ENCODE assay signal across 24 cellular contexts in genomic region chr6:24589334-24589733, GRCh38. TPM values are rescaled to one million over a fixed set of nuclear protein-coding genes. Genes with fewer than 3 reads are reported as not detected.
A peak's percentile ranks its signal among the peaks of the same experiment; 100 is the strongest.
DNase-seq lines count a peak whose midpoint lies in the region; ATAC-seq, FAIRE-seq and TF ChIP-seq lines count a peak whose summit lies in the region.
"Had no signal": no experiment of that assay in that cellular context is flagged by ENCODE, and none has a peak within 500 bp of the region (broad histone marks: within the 10 kb centered on the region; RNA-seq: fewer than 3 reads in every experiment).

No MANE protein-coding gene starts in this region.

- H3K4me2 ChIP-seq in HepG2 (ENCODE audit: low read depth, low read length) (no peak overlapping the region), astrocyte (ENCODE audit: low read length) (no peak overlapping the region), mesendoderm (ENCODE audit: low read length) (no peak overlapping the region)
- H3K4me2 ChIP-seq: A549; BLaER1 treated with 17β-estradiol and CSF1 and Interleukin-3, amounts not matched to agents 10 nM and 100 nM had no signal

- H4K5ac ChIP-seq in mesendoderm (ENCODE audit: low read length) = no peak overlapping the region

- no peak overlapping the region for H3K4ac ChIP-seq in mesendoderm (ENCODE audit: low read depth, low read length)

- no peak for DNase-seq in HepG2 (ENCODE audit: low spot score)
- DNase-seq in right lobe of liver = no peak
- DNase-seq in astrocyte (ENCODE audit: low read depth) = no peak
- DNase-seq in mesendoderm = peak; percentile 22
- DNase-seq in immature natural killer cell = no peak
- no peak for DNase-seq in Calu3
- DNase-seq: 8988T; ACHN; AML-193; BE2C; CD4-positive, alpha-beta T cell; CD8-positive, alpha-beta memory T cell; DMS53; DMS79 treated with DMSO at 0.1 percent for 48 hours; GF-D8; GOT3; H7; HCEC 1CT had no signal

- H3K4me1 Mint-ChIP-seq in astrocyte (ENCODE audit: low read depth, unreplicated experiment) (peaks cover 2% of the 10 kb centered on the region), immature natural killer cell (no peaks in the 10 kb centered on the region), Calu3 (ENCODE audit: low read depth, unreplicated experiment) (peaks cover 13% of the 10 kb centered on the region)
- H3K4me1 Mint-ChIP-seq: CD14-positive monocyte; CD8-positive, alpha-beta memory T cell had no signal

- H3K27me3 Mint-ChIP-seq in astrocyte (ENCODE audit: low read depth, unreplicated experiment) = no peaks in the 10 kb centered on the region
- peaks cover 2 to 9% (median 6%) of the 10 kb centered on the region in 3 donors for H3K27me3 Mint-ChIP-seq in immature natural killer cell (ENCODE audit: low read depth in 3 of 3)
- no peaks in the 10 kb centered on the region for H3K27me3 Mint-ChIP-seq in Calu3 (ENCODE audit: unreplicated experiment)

- no peak overlapping the region for H4K8ac ChIP-seq in mesendoderm (ENCODE audit: low read depth, low read length)

- intact Hi-C loops in HepG2 (cut with micrococcal nuclease; ENCODE audit: unreplicated experiment) (no loop called here), right lobe of liver (cut with DNase I) (loop anchor here (10.0 kb wide), 2 partner anchors 105 to 175 kb away; no protein-coding TSS in a partner anchor), Calu3 (cut with micrococcal nuclease; ENCODE audit: unreplicated experiment) (no loop called here)

- TF ChIP-seq POLR2A in HepG2 (IDR thresholded peaks at IDR 0.05; ENCODE audit: insufficient read depth in 1 of 2, low read depth in 2 of 2, low read length in 2 of 2) = no peak
- TF ChIP-seq POLR2A in right lobe of liver (IDR thresholded peaks at IDR 0.05) = no peak

- H2AFZ ChIP-seq in HepG2 (ENCODE audit: low read length) = no peak overlapping the region
- H2AFZ ChIP-seq in astrocyte (ENCODE audit: low read depth, low read length) = no peak overlapping the region

- no peak overlapping the region for H3K27ac ChIP-seq in HepG2 (ENCODE audit: extremely low read length, insufficient read depth, low read length)
- H3K27ac ChIP-seq in right lobe of liver = no peak overlapping the region
- no peak overlapping the region for H3K27ac ChIP-seq in astrocyte (ENCODE audit: low read depth, low read length)
- no peak overlapping the region for H3K27ac ChIP-seq in mesendoderm (ENCODE audit: low read depth, low read length)
- H3K27ac ChIP-seq: A549; BLaER1 treated with 17β-estradiol and CSF1 and Interleukin-3, amounts not matched to agents 10 nM and 100 nM had no signal

- no peak for TF ChIP-seq RAD21 in HepG2 (CRISPR knock-in tag; IDR thresholded peaks at IDR 0.05)

- no peaks in the 10 kb centered on the region for H3K79me1 ChIP-seq in mesendoderm (ENCODE audit: low read length)

- no peak overlapping the region for H3K23ac ChIP-seq in mesendoderm (ENCODE audit: low read length)

- H3K4me1 ChIP-seq in HepG2 (ENCODE audit: insufficient read depth, low read length) (peaks cover 5% of the 10 kb centered on the region; the same call in 1 of the 2 replicates), right lobe of liver (peaks cover 0 to 7% (median 0%) of the 10 kb centered on the region in 4 donors), astrocyte (ENCODE audit: insufficient read depth, low read length) (no peaks in the 10 kb centered on the region), mesendoderm (ENCODE audit: control insufficient read depth, low read depth, low read length) (no peaks in the 10 kb centered on the region)
- H3K4me1 ChIP-seq: A549; BE2C; BLaER1 treated with 17β-estradiol and CSF1 and Interleukin-3, amounts not matched to agents 10 nM and 100 nM had no signal

- H3K56ac ChIP-seq in mesendoderm (ENCODE audit: low read length) = no peak overlapping the region

- H3K4me3 ChIP-seq in HepG2 (replicated peaks in 1 of 3; ENCODE audit: insufficient read depth in 1 of 3, low read depth in 2 of 3, low read length in 3 of 3) (no peak overlapping the region), right lobe of liver (no peak overlapping the region), astrocyte (ENCODE audit: insufficient read depth, low read depth, low read length) (no peak overlapping the region), mesendoderm (ENCODE audit: low read length) (no peak overlapping the region)
- H3K4me3 ChIP-seq: A549; BLaER1 treated with 17β-estradiol and CSF1 and Interleukin-3, amounts not matched to agents 10 nM and 100 nM had no signal

- peak overlapping the region; percentile 19 for H3K27ac Mint-ChIP-seq in astrocyte (ENCODE audit: unreplicated experiment)
- H3K27ac Mint-ChIP-seq in immature natural killer cell = no peak overlapping the region
- H3K27ac Mint-ChIP-seq in Calu3 (ENCODE audit: unreplicated experiment) = no peak overlapping the region
- H3K27ac Mint-ChIP-seq: CD14-positive monocyte; CD4-positive, alpha-beta T cell; CD8-positive, alpha-beta memory T cell had no signal

- H3K79me2 ChIP-seq in HepG2 (ENCODE audit: insufficient read depth, low read length) (no peaks in the 10 kb centered on the region), astrocyte (ENCODE audit: insufficient read depth, low read length) (no peaks in the 10 kb centered on the region), mesendoderm (ENCODE audit: control insufficient read depth, insufficient read depth, low read length) (no peaks in the 10 kb centered on the region)

- BruUV-seq in HepG2 (replicated peaks; lab: Mats Ljungman, UMichigan) (no TSS peak), Calu3 (replicated peaks; lab: Mats Ljungman, UMichigan) (no TSS peak)

- in situ Hi-C loops in HepG2 (cut with HindIII; ENCODE audit: extremely low pct_ligation_motif_present, low pct_unique_long_range_greater_than_20kb) = loop anchor here (25.0 kb wide), 1 partner anchor 473 kb away; no protein-coding TSS in a partner anchor

- TF ChIP-seq EP300 in HepG2 (IDR thresholded peaks at IDR 0.05; ENCODE audit: low read depth in 2 of 2, low read length in 2 of 2) = no peak
- no peak for TF ChIP-seq EP300 in HepG2 (CRISPR knock-in tag; IDR thresholded peaks at IDR 0.05; ENCODE audit: borderline replicate concordance)

- H3K9me3 ChIP-seq in HepG2 (ENCODE audit: low read length) (no peaks in the 10 kb centered on the region), right lobe of liver (no peaks in the 10 kb centered on the region), astrocyte (ENCODE audit: insufficient read depth, low read depth, low read length) (no peaks in the 10 kb centered on the region)
- H3K9me3 ChIP-seq: A549; BE2C; BLaER1 treated with 17β-estradiol and CSF1 and Interleukin-3, amounts not matched to agents 10 nM and 100 nM had no signal

- TF ChIP-seq CTCF in HepG2 (CRISPR knock-in tag; IDR thresholded peaks at IDR 0.05) (no peak), right lobe of liver (IDR thresholded peaks at IDR 0.05) (no peak), astrocyte (IDR thresholded peaks at IDR 0.05; ENCODE audit: insufficient read depth, low read depth, low read length) (no peak), Calu3 (IDR thresholded peaks at IDR 0.05; ENCODE audit: unreplicated experiment) (no peak)

- WGBS in HepG2 (ENCODE audit: low lambda C conversion rate) = 0% methylated on average over 4 of the region's 4 CpGs
- 88% methylated on average over 4 of the region's 4 CpGs for WGBS in right lobe of liver (ENCODE audit: insufficient coverage, low coverage, low lambda C conversion rate, missing lambda C conversion rate)
- no CpG with 5 or more reads among the region's 4 CpGs for WGBS in mesendoderm (ENCODE audit: extremely low coverage, insufficient coverage, low lambda C conversion rate)

- H2AK5ac ChIP-seq in mesendoderm (ENCODE audit: low read length) = no peak overlapping the region

- H3K9ac ChIP-seq in HepG2 (ENCODE audit: insufficient read depth, low read depth, low read length) (no peak overlapping the region), astrocyte (ENCODE audit: low read length) (no peak overlapping the region), mesendoderm (ENCODE audit: low read length) (no peak overlapping the region)
- H3K9ac ChIP-seq: BLaER1 treated with 17β-estradiol and CSF1 and Interleukin-3, amounts not matched to agents 10 nM and 100 nM had no signal

- no peak for FAIRE-seq in HepG2 (lab: Jason Lieb, UNC)
- FAIRE-seq in astrocyte (lab: Jason Lieb, UNC) = no peak
- FAIRE-seq: A549, GM12891, GM18507 had no signal

- H3K27me3 ChIP-seq in HepG2 (ENCODE audit: control insufficient read depth in 1 of 2, insufficient read depth in 2 of 2, low read length in 2 of 2) = no peaks in the 10 kb centered on the region
- H3K27me3 ChIP-seq in right lobe of liver = no peaks in the 10 kb centered on the region
- H3K27me3 ChIP-seq in astrocyte (ENCODE audit: insufficient read depth, low read length) = no peaks in the 10 kb centered on the region
- H3K27me3 ChIP-seq in mesendoderm (ENCODE audit: insufficient read depth, low read length, poor library complexity) = no peaks in the 10 kb centered on the region
- H3K27me3 ChIP-seq: BE2C; BLaER1 treated with 17β-estradiol and CSF1 and Interleukin-3, amounts not matched to agents 10 nM and 100 nM had no signal

- ATAC-seq in HepG2 (no peak), right lobe of liver (no peak), HG02973 (IDR thresholded peaks at IDR 0.05; ENCODE audit: unreplicated experiment) (no peak)
- ATAC-seq: A549 had no signal

- no peaks in the 10 kb centered on the region for H3K36me3 Mint-ChIP-seq in astrocyte (ENCODE audit: low read depth, unreplicated experiment)
- no peaks in the 10 kb centered on the region for H3K36me3 Mint-ChIP-seq in immature natural killer cell
- no peaks in the 10 kb centered on the region for H3K36me3 Mint-ChIP-seq in Calu3 (ENCODE audit: insufficient read depth, unreplicated experiment)
- H3K36me3 Mint-ChIP-seq: CD14-positive monocyte; CD8-positive, alpha-beta memory T cell had no signal

- H3K4me3 Mint-ChIP-seq in astrocyte (ENCODE audit: unreplicated experiment) (no peak overlapping the region), immature natural killer cell (no peak overlapping the region), Calu3 (ENCODE audit: low read depth, unreplicated experiment) (no peak overlapping the region)
- H3K4me3 Mint-ChIP-seq: CD14-positive monocyte; CD4-positive, alpha-beta T cell; CD8-positive, alpha-beta memory T cell had no signal

- H2BK15ac ChIP-seq in mesendoderm (replicated peaks; ENCODE audit: low read depth) = no peak overlapping the region

- no peak overlapping the region for H2BK5ac ChIP-seq in mesendoderm (ENCODE audit: low read length)

- POLR2A ChIA-PET in HepG2 (lab: Yijun Ruan, JAX) = no interaction called here

- no peak overlapping the region for H3K18ac ChIP-seq in mesendoderm (ENCODE audit: low read length)

- H3K9me3 Mint-ChIP-seq in astrocyte (ENCODE audit: unreplicated experiment) (peaks cover 3% of the 10 kb centered on the region), immature natural killer cell (no peaks in the 10 kb centered on the region), Calu3 (ENCODE audit: low read depth, unreplicated experiment) (no peaks in the 10 kb centered on the region)
- H3K9me3 Mint-ChIP-seq: CD4-positive, alpha-beta T cell; CD8-positive, alpha-beta memory T cell had no signal

- H4K20me1 ChIP-seq in HepG2 (ENCODE audit: insufficient read depth, low read length) (no peaks in the 10 kb centered on the region), astrocyte (ENCODE audit: insufficient read depth, low read length) (no peaks in the 10 kb centered on the region)
- H4K20me1 ChIP-seq: BLaER1 treated with 17β-estradiol and CSF1 and Interleukin-3, amounts not matched to agents 10 nM and 100 nM had no signal

- H2BK120ac ChIP-seq in mesendoderm (ENCODE audit: low read depth, low read length) = no peak overlapping the region

- CTCF ChIA-PET in HepG2 (lab: Yijun Ruan, JAX; ENCODE audit: low intra/inter-chr PET ratio, low total read pairs) = no interaction called here
- CTCF ChIA-PET in Calu3 (lab: Charles Lee) = interaction anchor here (0.5 to 0.9 kb wide), 3 partner anchors 8 to 266 kb away, joined by 3 to 4 read pairs (median 4); no protein-coding TSS in a partner anchor

- H3K36me3 ChIP-seq in HepG2 (replicated peaks in 1 of 2; ENCODE audit: control insufficient read depth in 1 of 2, insufficient read depth in 2 of 2, low read length in 2 of 2) = no peaks in the 10 kb centered on the region
- H3K36me3 ChIP-seq in right lobe of liver = no peaks in the 10 kb centered on the region
- no peaks in the 10 kb centered on the region for H3K36me3 ChIP-seq in astrocyte (ENCODE audit: insufficient read depth, low read length)
- no peaks in the 10 kb centered on the region for H3K36me3 ChIP-seq in mesendoderm (ENCODE audit: control insufficient read depth, insufficient read depth, low read length)
- H3K36me3 ChIP-seq: BE2C; BLaER1 treated with 17β-estradiol and CSF1 and Interleukin-3, amounts not matched to agents 10 nM and 100 nM had no signal

RNA-seq across cellular contexts. Expression of gene KIAA0319, which starts 56.7 kb away (rescaled TPM):
- total RNA-seq in HepG2 (2016; rRNA removed; fragmentation: Illumina TruSeq; extraction: Trizol) (not detected in 2 replicates), right lobe of liver (under 1 TPM in 1 of 6 experiments, not detected in 5; 0.02 TPM), astrocyte (0.05 and 0.10 TPM in 2 replicates), Calu3 (2022) (4.3 and 4.5 TPM in 2 replicates)
- not detected in 2 replicates for total RNA-seq in HepG2 (2016; cell fraction: cytosol; rRNA removed; fragmentation: Illumina TruSeq; extraction: Trizol; ENCODE audit: low read depth)
- total RNA-seq in HepG2 (2016; cell fraction: insoluble cytoplasmic fraction; rRNA removed; fragmentation: Illumina TruSeq; extraction: Trizol) = 0.02 TPM in 1 of 2 replicates, not detected in the other
- total RNA-seq in HepG2 (2016; cell fraction: membrane; rRNA removed; fragmentation: Illumina TruSeq; extraction: Trizol) = 0.03 TPM in 1 of 2 replicates, not detected in the other
- not detected in 2 replicates for total RNA-seq in HepG2 (2016; cell fraction: nucleus; rRNA removed; fragmentation: Illumina TruSeq; extraction: Trizol)
- polyA plus RNA-seq in HepG2 (2011; rRNA removed) (0.01 TPM in 1 of 2 replicates, not detected in the other), immature natural killer cell (not detected)
- 0.01 TPM in 2 replicates for polyA plus RNA-seq in HepG2 (2011; cell fraction: cytosol; rRNA removed)
- 0.03 TPM in 2 replicates for polyA plus RNA-seq in HepG2 (2011; cell fraction: nucleus; rRNA removed)
- polyA plus RNA-seq in HepG2 (2012) = 0.04 TPM in 1 of 2 replicates, not detected in the other
- not detected in 2 replicates for polyA plus RNA-seq in HepG2 (2016; cell fraction: cytosol; fragmentation: Illumina TruSeq; extraction: Trizol; ENCODE audit: low read depth)
- not detected in 2 replicates for polyA plus RNA-seq in HepG2 (2016; cell fraction: insoluble cytoplasmic fraction; fragmentation: Illumina TruSeq; extraction: Trizol; ENCODE audit: low read depth)
- polyA plus RNA-seq in HepG2 (2016; cell fraction: membrane; fragmentation: Illumina TruSeq; extraction: Trizol; ENCODE audit: low read depth) = not detected in 2 replicates
- not detected in 2 replicates for polyA plus RNA-seq in HepG2 (2016; cell fraction: nucleus; fragmentation: Illumina TruSeq; extraction: Trizol; ENCODE audit: insufficient read depth, low read depth)
- polyA minus RNA-seq in HepG2 (2011; rRNA and poly(A)+ RNA removed; ENCODE audit: low replicate concordance) = 0.12 and 7.9 TPM in 2 replicates
- not detected in 2 replicates for polyA minus RNA-seq in HepG2 (2011; cell fraction: cytosol; rRNA and poly(A)+ RNA removed)
- polyA minus RNA-seq in HepG2 (2011; cell fraction: nucleus; rRNA and poly(A)+ RNA removed) = 0.13 TPM in 1 of 2 replicates, not detected in the other
- 0.13 TPM for polyA plus RNA-seq in mesendoderm (2013, experiment 1 of 2)
- 0.14 TPM for polyA plus RNA-seq in mesendoderm (2013, experiment 2 of 2)
- total RNA-seq: CD4-positive, alpha-beta T cell had no signal
- polyA plus RNA-seq: CD14-positive monocyte; CD8-positive, alpha-beta memory T cell had no signal

Comparison
In these comparisons a context has a peak if more than half of its experiments do, and no peak if none do; other contexts are left out.
1. intact Hi-C loops: an anchor here in right lobe of liver (10.0 kb wide); none called in HepG2 and Calu3.